In the genomic region with DNA sequence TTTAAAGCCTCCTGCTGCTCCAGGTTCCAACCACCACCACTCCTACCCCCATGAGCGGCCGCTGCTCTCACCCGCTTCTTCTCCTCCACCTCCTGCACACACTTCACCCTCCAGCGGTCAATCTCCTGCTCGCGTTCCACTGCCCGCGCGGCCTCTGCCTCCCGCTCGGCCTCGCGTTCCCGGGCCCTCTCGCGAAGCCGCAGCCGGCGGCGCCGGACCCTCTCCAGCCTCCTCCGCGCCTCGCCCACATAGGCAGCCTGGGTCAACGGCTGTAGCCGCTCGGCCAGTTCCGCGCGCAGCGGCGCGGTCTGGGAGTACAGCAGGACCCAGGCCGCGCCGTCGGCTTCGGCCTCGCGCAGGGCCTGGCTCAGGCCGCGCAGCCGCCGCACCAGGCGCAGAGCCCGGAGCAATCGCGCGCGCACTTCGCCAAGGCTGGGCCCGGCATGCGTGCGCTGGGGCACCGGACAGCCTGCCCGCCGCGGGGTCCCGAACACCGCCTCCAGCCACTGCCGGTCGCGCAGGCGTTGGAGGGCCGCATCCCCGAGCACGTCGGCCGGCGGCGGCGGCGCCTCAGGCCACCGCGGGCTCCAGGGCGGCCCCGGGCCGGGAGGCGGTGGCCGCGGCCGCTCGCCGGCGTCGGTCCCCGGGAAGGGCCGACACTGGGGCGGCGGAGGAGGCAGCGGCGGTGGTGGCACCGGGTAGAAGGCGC, we compare ENCODE assay signal across 7 cellular contexts. TPM values are rescaled to one million over a fixed set of nuclear protein-coding genes. Genes with fewer than 3 reads are reported as not detected.
DNase-seq lines count a peak whose midpoint lies in the region; ATAC-seq, FAIRE-seq and TF ChIP-seq lines count a peak whose summit lies in the region.

No MANE protein-coding gene starts in this region.

- H3K27me3 Mint-ChIP-seq in H9 (ENCODE audit: low read depth) (peaks cover 4% of the 10 kb centered on the region), natural killer cell (ENCODE audit: low read depth in 2 of 2) (no peaks in the 10 kb centered on the region)

- H3K27ac Mint-ChIP-seq in H9 = peak overlapping the region in 1 of 3 experiments; percentile 57; a peak in 2 of 7 replicates
- H3K27ac Mint-ChIP-seq in natural killer cell = peak overlapping the region; percentile 97

- no peak overlapping the region for H2AK5ac ChIP-seq in H9 (ENCODE audit: insufficient read length, low read length)

- no peaks in the 10 kb centered on the region for H3K23me2 ChIP-seq in H9 (ENCODE audit: insufficient read length, low read depth, low read length, poor library complexity, severe bottlenecking)

- ATAC-seq in esophagus mucosa (peak; percentile 68), natural killer cell (peak; percentile 38 to 54 (median 50)), upper lobe of right lung (peak; percentile 87)

- no peaks in the 10 kb centered on the region for H4K20me1 ChIP-seq in H9 (ENCODE audit: control insufficient read depth, insufficient read depth, insufficient read length)

- H3K56ac ChIP-seq in H9 (ENCODE audit: insufficient read length, low read depth, low read length) = no peak overlapping the region

- no peaks in the 10 kb centered on the region for H3K79me1 ChIP-seq in H9 (ENCODE audit: insufficient read depth, low read depth, low read length, poor library complexity, severe bottlenecking)

- H2BK120ac ChIP-seq in H9 (ENCODE audit: low read depth, low read length, poor library complexity, severe bottlenecking) = no peak overlapping the region

- WGBS in H9 (ENCODE audit: extremely low coverage, insufficient read length, low lambda C conversion rate) = no CpG with 5 or more reads among the region's 94 CpGs

- H3K36me3 Mint-ChIP-seq in H9 (ENCODE audit: insufficient read depth in 1 of 3, low read depth in 3 of 3) (peaks cover 15 to 43% (median 42%) of the 10 kb centered on the region in 3 experiments), natural killer cell (peaks cover 4% of the 10 kb centered on the region)

- no peak for FAIRE-seq in GM12892 (lab: Jason Lieb, UNC)

- H4K8ac ChIP-seq in H9 (replicated peaks; ENCODE audit: insufficient read length, low read depth, low read length) = no peak overlapping the region

- H2BK5ac ChIP-seq in H9 (ENCODE audit: insufficient read length, low read length) = no peak overlapping the region

- peak overlapping the region; percentile 66 for H3K9ac ChIP-seq in H9 (ENCODE audit: extremely low read depth, insufficient read length, low read length)

- peaks cover 26% of the 10 kb centered on the region for H3K36me3 ChIP-seq in upper lobe of right lung

- H3K23ac ChIP-seq in H9 (ENCODE audit: insufficient read length, low read depth, low read length) = no peak overlapping the region

- H3K4me3 Mint-ChIP-seq in H9 (peak overlapping the region; percentile 88 to 92), natural killer cell (peak overlapping the region; percentile 86)

- H3T11ph ChIP-seq in H9 (ENCODE audit: low read length) = no peak overlapping the region

- H3K14ac ChIP-seq in H9 (ENCODE audit: insufficient read depth, low read length) = no peak overlapping the region; the same call in 1 of the 2 replicates

- DNase-seq in GM12892 (ENCODE audit: insufficient read length) = peak; percentile 63
- peak; percentile 53 for DNase-seq in H9
- DNase-seq in LHCN-M2 (ENCODE audit: low read depth) = peak; percentile 50
- peak in 2 of 3 experiments; percentile 5 to 16 for DNase-seq in activated CD8-positive, alpha-beta memory T cell treated with anti-CD3 and anti-CD28 coated beads for 48 hours (ENCODE audit: low read depth in 2 of 3, low spot score in 2 of 3)
- peak; percentile 25 for DNase-seq in natural killer cell
- peak; percentile 85 for DNase-seq in upper lobe of right lung

- H3K4me1 ChIP-seq in H9 (ENCODE audit: insufficient read depth, low read length) (no peaks in the 10 kb centered on the region; the same call in 1 of the 2 replicates), upper lobe of right lung (peaks cover 18% of the 10 kb centered on the region)

- no peak overlapping the region for H2BK20ac ChIP-seq in H9 (ENCODE audit: low read depth, low read length, poor library complexity, severe bottlenecking)

- no peak overlapping the region for H4K5ac ChIP-seq in H9 (ENCODE audit: insufficient read length, low read depth, low read length)

- H3K9me3 ChIP-seq in H9 (ENCODE audit: control insufficient read depth, low read depth, low read length) = peaks cover 9% of the 10 kb centered on the region
- H3K9me3 ChIP-seq in upper lobe of right lung = no peaks in the 10 kb centered on the region

- H3K4me3 ChIP-seq in upper lobe of right lung = peak overlapping the region; percentile 78

- no peak overlapping the region for H2AFZ ChIP-seq in H9 (ENCODE audit: low read length)

- no peaks in the 10 kb centered on the region for H3K27me3 ChIP-seq in H9 (ENCODE audit: insufficient read depth, low read length)
- H3K27me3 ChIP-seq in upper lobe of right lung = no peaks in the 10 kb centered on the region

- H3K27ac ChIP-seq in H9 (ENCODE audit: insufficient read length, low read depth, low read length) = no peak overlapping the region
- peak overlapping the region; percentile 85 for H3K27ac ChIP-seq in upper lobe of right lung

- H2BK12ac ChIP-seq in H9 (ENCODE audit: insufficient read length, low read depth, low read length) = no peak overlapping the region

- no peak overlapping the region for H3K4ac ChIP-seq in H9 (ENCODE audit: low read depth, low read length)

- intact Hi-C loops in natural killer cell (cut with micrococcal nuclease) = loop anchor here (1.0 to 10.0 kb wide), 2 partner anchors 52 to 163 kb away; a partner anchor contains a TSS
- intact Hi-C loops in upper lobe of right lung (cut with DNase I) = no loop called here

- H3K4me2 ChIP-seq in H9 (ENCODE audit: insufficient read depth, insufficient read length, low read length) = peak overlapping the region; percentile 92

- TF ChIP-seq CTCF in H9 (conservative IDR thresholded peaks at IDR 0.05) (no peak), natural killer cell (IDR thresholded peaks at IDR 0.05) (no peak), upper lobe of right lung (IDR thresholded peaks at IDR 0.05) (no peak)

- no peak overlapping the region for H4K91ac ChIP-seq in H9 (ENCODE audit: insufficient read length, low read depth, low read length)

- H3K4me1 Mint-ChIP-seq in H9 = peaks cover 10 to 23% of the 10 kb centered on the region in 2 experiments
- peaks cover 27 to 38% of the 10 kb centered on the region in 2 donors for H3K4me1 Mint-ChIP-seq in natural killer cell

- peaks cover 27 to 28% of the 10 kb centered on the region in 2 experiments for H3K9me3 Mint-ChIP-seq in H9
- H3K9me3 Mint-ChIP-seq in natural killer cell = no peaks in the 10 kb centered on the region

- peak; percentile 50 for TF ChIP-seq POLR2A in GM12892 (IDR thresholded peaks at IDR 0.05; ENCODE audit: low read depth, low read length)

- no peaks in the 10 kb centered on the region for H3K79me2 ChIP-seq in H9 (ENCODE audit: insufficient read depth, low read length)

- H2BK15ac ChIP-seq in H9 (ENCODE audit: low read depth, low read length) = no peak overlapping the region

- no peak overlapping the region for H3K18ac ChIP-seq in H9 (ENCODE audit: insufficient read length, low read depth, low read length)

RNA-seq across cellular contexts. Expression of a gene that starts 0.6 kb away (rescaled TPM):
- 19.6 TPM for polyA plus RNA-seq in GM12892 (2012; ENCODE audit: missing spikeins)
- total RNA-seq in H9 (2021) (35.2 and 38.1 TPM in 2 replicates), LHCN-M2 (2014; rRNA removed) (15.6 and 18.2 TPM in 2 replicates), esophagus mucosa (18.6 TPM), natural killer cell (10 to 100 TPM; 19.1 to 33.9 (median 26.7) TPM), upper lobe of right lung (29.4 TPM)
- 8.6 TPM for polyA plus RNA-seq in LHCN-M2 (2012)

RNA-seq across cellular contexts. Expression of a gene that starts 18.0 kb away (rescaled TPM):
- polyA plus RNA-seq in GM12892 (2012; ENCODE audit: missing spikeins) = 2.2 TPM
- 2.6 and 3.0 TPM in 2 replicates for total RNA-seq in H9 (2021)
- total RNA-seq in LHCN-M2 (2014; rRNA removed) = 0.38 and 0.69 TPM in 2 replicates
- polyA plus RNA-seq in LHCN-M2 (2012) = 0.19 TPM
- 1.8 TPM for total RNA-seq in esophagus mucosa
- total RNA-seq in natural killer cell = 1 to 10 TPM; 4.3 to 8.0 (median 7.5) TPM
- 4.9 TPM for total RNA-seq in upper lobe of right lung

RNA-seq across cellular contexts. Expression of a gene that starts 52.1 kb away (rescaled TPM):
- polyA plus RNA-seq in GM12892 (2012; ENCODE audit: missing spikeins) = 28.9 TPM
- total RNA-seq in H9 (2021) (53.8 and 55.8 TPM in 2 replicates), LHCN-M2 (2014; rRNA removed) (29.5 and 30.7 TPM in 2 replicates), esophagus mucosa (49.3 TPM), natural killer cell (10 to 100 TPM; 35.4 to 39.9 (median 38.2) TPM), upper lobe of right lung (38.2 TPM)
- polyA plus RNA-seq in LHCN-M2 (2012) = 13.4 TPM

RNA-seq across cellular contexts. Expression of a gene that starts 56.4 kb away (rescaled TPM):
- polyA plus RNA-seq in GM12892 (2012; ENCODE audit: missing spikeins) = not detected
- total RNA-seq in H9 (2021) (not detected in 2 replicates), LHCN-M2 (2014; rRNA removed) (not detected in 2 replicates), esophagus mucosa (not detected), natural killer cell (not detected), upper lobe of right lung (not detected)
- polyA plus RNA-seq in LHCN-M2 (2012) = not detected

Comparison
In these comparisons a context has a peak if more than half of its experiments do, and no peak if none do; other contexts are left out.
1. DNase-seq: peak in every context shown above with its lines; median percentile 85 in upper lobe of right lung; 63 in GM12892; 53 in H9; 50 in LHCN-M2; 25 in natural killer cell; 10 in activated CD8-positive, alpha-beta memory T cell treated with anti-CD3 and anti-CD28 coated beads for 48 hours.